In genomic region chr6:10736721-10737120, GRCh38 we compare ENCODE assay signal across 18 cellular contexts. TPM values are rescaled to one million over a fixed set of nuclear protein-coding genes. Genes with fewer than 3 reads are reported as not detected.
DNase-seq lines count a peak whose midpoint lies in the region.
"Had no signal": no experiment of that assay in that cellular context is flagged by ENCODE, and none has a peak within 500 bp of the region (broad histone marks: within the 10 kb centered on the region; RNA-seq: fewer than 3 reads in every experiment).

No MANE protein-coding gene starts in this region.

- DNase-seq in DMS 273 (lab: John Stamatoyannopoulos, UW; ENCODE audit: unreplicated experiment) (peak; percentile 59), DMS 273 treated with DMSO at 0.1 percent for 48 hours (lab: John Stamatoyannopoulos, UW) (peak; percentile 6), NCI-H1694 treated with DMSO at 0.1 percent for 48 hours (lab: John Stamatoyannopoulos, UW) (peak; percentile 46), cerebellum (ENCODE audit: low spot score) (peak; percentile 62), NCI-H2227 treated with DMSO at 0.1 percent for 48 hours (lab: John Stamatoyannopoulos, UW) (no peak), NCI-H345 (lab: John Stamatoyannopoulos, UW) (no peak)
- no peak for DNase-seq in stimulated activated CD4-positive, alpha-beta T cell treated with anti-CD3 and anti-CD28 coated beads, Interleukin-4, amount 100 ng/mL, for 24 hours
- DNase-seq: ACHN; BE2C; C1 segment of cervical spinal cord; CD4-positive, CD25-positive, alpha-beta regulatory T cell; CD8-positive, alpha-beta memory T cell; COR-L47; DMS153; DMS79; HCEC 1CT had no signal

RNA-seq across cellular contexts. Expression of gene TMEM14B, which starts 10.9 kb away (rescaled TPM):
- total RNA-seq in cerebellum = 46.7 TPM

RNA-seq across cellular contexts. Expression of gene TMEM14C, which starts 13.9 kb away (rescaled TPM):
- 39.8 TPM for total RNA-seq in cerebellum

RNA-seq across cellular contexts. Expression of gene PAK1IP1, which starts 41.9 kb away (rescaled TPM):
- 12.2 TPM for total RNA-seq in cerebellum

RNA-seq across cellular contexts. Expression of gene C6orf52, which starts 42.3 kb away (rescaled TPM):
- total RNA-seq in cerebellum = 1.5 TPM
- total RNA-seq: CD4-positive, CD25-positive, alpha-beta regulatory T cell; GM23338; HT-29 had no signal

Comparison
In these comparisons a context has a peak if more than half of its experiments do, and no peak if none do; other contexts are left out.
1. DNase-seq: peak in DMS 273 (single experiment), DMS 273 treated with DMSO at 0.1 percent for 48 hours (single experiment), NCI-H1694 treated with DMSO at 0.1 percent for 48 hours (single experiment) and cerebellum (single experiment); none in NCI-H2227 treated with DMSO at 0.1 percent for 48 hours (single experiment), NCI-H345 (single experiment) and stimulated activated CD4-positive, alpha-beta T cell treated with anti-CD3 and anti-CD28 coated beads, Interleukin-4, amount 100 ng/mL, for 24 hours (single experiment).